ENCODE assay signal across 8 cellular contexts in genomic region chrX:96685205-96686099, GRCh38. TPM values are rescaled to one million over a fixed set of nuclear protein-coding genes. Genes with fewer than 3 reads are reported as not detected.
DNase-seq lines count a peak whose midpoint lies in the region; ATAC-seq and TF ChIP-seq lines count a peak whose summit lies in the region.

No MANE protein-coding gene starts in this region.

- H3K27ac ChIP-seq in HCT116 (ENCODE audit: low read depth, low read length) (peak overlapping the region; percentile 67), fibroblast of lung (ENCODE audit: insufficient read depth, low read length) (peak overlapping the region; percentile 79), neural cell (ENCODE audit: low read length) (no peak overlapping the region), thyroid gland (peak overlapping the region in 2 of 3 donors; percentile 36 to 58)

- peak; percentile 33 for ATAC-seq in HCT116

- H3K4me2 ChIP-seq in HCT116 (ENCODE audit: low read length): peak overlapping the region; percentile 80
- peak overlapping the region; percentile 66 for H3K4me2 ChIP-seq in fibroblast of lung (ENCODE audit: extremely low read depth, insufficient read depth, low read length)
- H3K4me2 ChIP-seq in neural cell (ENCODE audit: low read length): peak overlapping the region; percentile 14

- no peaks in the 10 kb centered on the region for H3K9me2 ChIP-seq in HCT116 (ENCODE audit: insufficient read depth)
- no peaks in the 10 kb centered on the region for H3K9me2 ChIP-seq in neural cell (ENCODE audit: insufficient read depth, low read length)

- no peaks in the 10 kb centered on the region for H3K36me3 ChIP-seq in HCT116 (ENCODE audit: control insufficient read depth in 1 of 2, insufficient read depth in 2 of 2, low read length in 2 of 2)
- H3K36me3 ChIP-seq in fibroblast of lung (ENCODE audit: control insufficient read depth, insufficient read depth, low read length): no peaks in the 10 kb centered on the region
- no peaks in the 10 kb centered on the region for H3K36me3 ChIP-seq in neural cell (ENCODE audit: insufficient read depth, low read length)
- H3K36me3 ChIP-seq in thyroid gland: no peaks in the 10 kb centered on the region

- H2AFZ ChIP-seq in HCT116 (ENCODE audit: low read depth, low read length, poor library complexity, severe bottlenecking): no peak overlapping the region
- peak overlapping the region; percentile 70 for H2AFZ ChIP-seq in fibroblast of lung (ENCODE audit: low read length)
- peak overlapping the region; percentile 21 for H2AFZ ChIP-seq in neural cell (ENCODE audit: low read depth, low read length)

- H3K9me3 ChIP-seq in HCT116 (ENCODE audit: control insufficient read depth in 1 of 2, insufficient read depth in 1 of 2, low read depth in 1 of 2, low read length in 2 of 2): no peaks in the 10 kb centered on the region
- H3K9me3 ChIP-seq in fibroblast of lung (ENCODE audit: control insufficient read depth, insufficient read depth, low read depth, low read length): no peaks in the 10 kb centered on the region
- no peaks in the 10 kb centered on the region for H3K9me3 ChIP-seq in neural cell (ENCODE audit: low read length)
- no peaks in the 10 kb centered on the region for H3K9me3 ChIP-seq in thyroid gland

- TF ChIP-seq RAD21 in HCT116 (IDR thresholded peaks at IDR 0.05; ENCODE audit: low read depth) (no peak), neural cell (conservative IDR thresholded peaks at IDR 0.05) (no peak)

- no peaks in the 10 kb centered on the region for H3K27me3 ChIP-seq in HCT116 (ENCODE audit: insufficient read depth, low read length)
- no peaks in the 10 kb centered on the region for H3K27me3 ChIP-seq in fibroblast of lung (ENCODE audit: control insufficient read depth, insufficient read depth, low read length)
- H3K27me3 ChIP-seq in neural cell (ENCODE audit: insufficient read depth, low read depth, low read length): peaks cover 10% of the 10 kb centered on the region
- H3K27me3 ChIP-seq in thyroid gland: no peaks in the 10 kb centered on the region

- POLR2A ChIA-PET in HCT116 (lab: Charles Lee): no interaction called here

- H3K4me1 ChIP-seq in HCT116 (ENCODE audit: control insufficient read depth in 1 of 2, insufficient read depth in 2 of 2, low read length in 2 of 2) (peaks cover 0 to 14% of the 10 kb centered on the region in 2 experiments; a peak in 2 of 4 replicates), fibroblast of lung (ENCODE audit: control insufficient read depth, extremely low read depth, insufficient read depth, low read length) (no peaks in the 10 kb centered on the region), thyroid gland (no peaks in the 10 kb centered on the region)

- TF ChIP-seq POLR2A in HCT116 (IDR thresholded peaks at IDR 0.05; ENCODE audit: borderline replicate concordance, extremely low read depth, insufficient read depth, insufficient read length) (no peak), thyroid gland (IDR thresholded peaks at IDR 0.05) (no peak)

- RAD21 ChIA-PET in HCT116 (lab: Charles Lee; ENCODE audit: low non-redundant PET in 1 of 2, low total read pairs in 2 of 2, uncharacterized antibody in 2 of 2, unreplicated experiment in 2 of 2): no interaction called here

- no peak for TF ChIP-seq EP300 in neural cell (conservative IDR thresholded peaks at IDR 0.05; ENCODE audit: poor library complexity, severe bottlenecking)

- no peaks in the 10 kb centered on the region for H3F3A ChIP-seq in neural cell (ENCODE audit: insufficient read depth, low read length, poor library complexity, severe bottlenecking)

- no TSS peak for BruUV-seq in HCT116 (replicated peaks; lab: Mats Ljungman, UMichigan)

- DNase-seq in HCT116 (ENCODE audit: low read depth, low spot score) (no peak), NAMALWA (ENCODE audit: low spot score) (peak; percentile 60), fibroblast of lung (ENCODE audit: low read depth in 2 of 2) (peak; percentile 53 to 56), thyroid gland (peak; percentile 4 to 7), NCI-H69 (lab: John Stamatoyannopoulos, UW) (no peak)
- DNase-seq in activated T-cell treated with anti-CD3 and anti-CD28 coated beads, Interleukin-2, amount 50 U/mL, for 1 hour: peak; percentile 36

- TF ChIP-seq CTCF in HCT116 (IDR thresholded peaks at IDR 0.05 in 2 of 3, conservative IDR thresholded peaks at IDR 0.05 in 1 of 3; ENCODE audit: borderline replicate concordance in 1 of 3, insufficient read depth in 1 of 3, low read depth in 2 of 3, low read length in 2 of 3) (no peak), fibroblast of lung (conservative IDR thresholded peaks at IDR 0.05 in 1 of 2, IDR thresholded peaks at IDR 0.05 in 1 of 2; ENCODE audit: low read depth in 1 of 2, low read length in 2 of 2) (no peak), neural cell (IDR thresholded peaks at IDR 0.05; ENCODE audit: poor library complexity, severe bottlenecking) (no peak), thyroid gland (IDR thresholded peaks at IDR 0.05) (no peak)

- intact Hi-C loops in HCT116 (cut with micrococcal nuclease): no loop called here
- intact Hi-C loops in thyroid gland (cut with DNase I): no loop called here

- WGBS in thyroid gland, 2 donors: 4 to 5% methylated on average over 20 to 21 of the region's 38 CpGs

- H3K4me3 ChIP-seq in GM08714 (ENCODE audit: low read length) (peak overlapping the region; percentile 76), HCT116 (replicated peaks in 1 of 2; ENCODE audit: low read depth in 1 of 2, low read length in 2 of 2) (peak overlapping the region; percentile 62 to 69), fibroblast of lung (replicated peaks in 1 of 4; ENCODE audit: control extremely low read depth in 1 of 4, insufficient read depth in 1 of 4, low read depth in 3 of 4, low read length in 4 of 4) (peak overlapping the region; percentile 55 to 81 (median 68)), neural cell (ENCODE audit: low read length) (peak overlapping the region; percentile 71), thyroid gland (replicated peaks in 1 of 3) (peak overlapping the region; percentile 33 to 73 (median 35))

- no peaks in the 10 kb centered on the region for H4K20me1 ChIP-seq in HCT116 (ENCODE audit: insufficient read depth)
- H4K20me1 ChIP-seq in fibroblast of lung (ENCODE audit: control insufficient read depth, extremely low read depth, insufficient read depth, low read length): no peaks in the 10 kb centered on the region
- no peaks in the 10 kb centered on the region for H4K20me1 ChIP-seq in neural cell (ENCODE audit: insufficient read depth)

- H3K79me2 ChIP-seq in HCT116 (ENCODE audit: insufficient read depth, low read length): peaks cover 22% of the 10 kb centered on the region
- peaks cover 22% of the 10 kb centered on the region for H3K79me2 ChIP-seq in fibroblast of lung (ENCODE audit: control insufficient read depth, insufficient read depth, low read length)
- no peaks in the 10 kb centered on the region for H3K79me2 ChIP-seq in neural cell (replicated peaks; ENCODE audit: insufficient read depth, low read length)

- CTCF ChIA-PET in HCT116 (lab: Charles Lee): no interaction called here

- H3K9ac ChIP-seq in HCT116 (ENCODE audit: low read length) (peak overlapping the region; percentile 68), fibroblast of lung (ENCODE audit: insufficient read depth, low read length) (peak overlapping the region; percentile 73), neural cell (ENCODE audit: low read length) (peak overlapping the region; percentile 23)

TF ChIP-seq in HCT116, 20 proteins besides CTCF, POLR2A, EP300 and RAD21 (continues in another document):
- TF ChIP-seq TCF7L2 (IDR thresholded peaks at IDR 0.05; ENCODE audit: borderline replicate concordance, extremely low read depth, insufficient read depth, insufficient read length): no peak
- TF ChIP-seq EZH2 (IDR thresholded peaks at IDR 0.05): no peak
- peak; percentile 25; the same call in 1 of the 2 replicates for TF ChIP-seq ZFX (IDR thresholded peaks at IDR 0.05)
- no peak for TF ChIP-seq SP1 (IDR thresholded peaks at IDR 0.05; ENCODE audit: low read depth)
- TF ChIP-seq, protein P1, sequence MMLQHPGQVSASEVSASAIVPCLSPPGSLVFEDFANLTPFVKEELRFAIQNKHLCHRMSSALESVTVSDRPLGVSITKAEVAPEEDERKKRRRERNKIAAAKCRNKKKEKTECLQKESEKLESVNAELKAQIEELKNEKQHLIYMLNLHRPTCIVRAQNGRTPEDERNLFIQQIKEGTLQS (IDR thresholded peaks at IDR 0.05): no peak
- peak; percentile 31; the same call in 1 of the 2 replicates for TF ChIP-seq MAX (IDR thresholded peaks at IDR 0.05)
- peak; percentile 33; the same call in 1 of the 2 replicates for TF ChIP-seq EGR1 (IDR thresholded peaks at IDR 0.05; ENCODE audit: low read depth)
- TF ChIP-seq YY1 (IDR thresholded peaks at IDR 0.05; ENCODE audit: extremely low read depth, insufficient replicate concordance, low read depth, low read length): no peak

TF ChIP-seq in neural cell, 6 proteins besides CTCF, POLR2A, EP300 and RAD21 (continues in another document):
- TF ChIP-seq SMC3 (conservative IDR thresholded peaks at IDR 0.05; ENCODE audit: poor library complexity) (no peak), POLR2AphosphoS5 (IDR thresholded peaks at IDR 0.05) (no peak)

RNA-seq across cellular contexts. Expression of gene DIAPH2, which starts 0.8 kb away (rescaled TPM):
- total RNA-seq in HCT116 (2021; ENCODE audit: unreplicated experiment) (10.9 TPM), fibroblast of lung (18.0 and 18.5 TPM in 2 replicates), thyroid gland (10 to 100 TPM; 11.1 to 26.5 (median 18.7) TPM)
- polyA plus RNA-seq in HCT116 (2012): 2.3 and 3.0 TPM in 2 replicates
- polyA plus RNA-seq in fibroblast of lung (11.8 and 16.8 TPM in 2 replicates), neural cell (0.07 and 0.14 TPM in 2 replicates)
- 8.4 and 15.3 TPM in 2 replicates for polyA plus RNA-seq in fibroblast of lung (2012)
- polyA minus RNA-seq in fibroblast of lung (ENCODE audit: low replicate concordance) (4.6 and 5.0 TPM in 2 replicates), neural cell (1.5 and 2.1 TPM in 2 replicates)

Comparison
In these comparisons a context has a peak if more than half of its experiments do, and no peak if none do; other contexts are left out.
1. DNase-seq: peak in NAMALWA (single experiment), activated T-cell treated with anti-CD3 and anti-CD28 coated beads, Interleukin-2, amount 50 U/mL, for 1 hour (single experiment), fibroblast of lung (2 of 2) and thyroid gland (2 of 2); none in HCT116 (single experiment) and NCI-H69 (single experiment).
2. H3K4me2 ChIP-seq: peak in every context shown above with its lines; median percentile 80 in HCT116; 66 in fibroblast of lung; 14 in neural cell.
3. H3K9ac ChIP-seq: peak in every context shown above with its lines; median percentile 73 in fibroblast of lung; 68 in HCT116; 23 in neural cell.
4. Peak in every context shown above with its lines, with median percentiles within 50 percentile points of each other: H3K4me3 ChIP-seq.